Comparison of ENCODE assay signal across 8 cellular contexts in genomic region chr2:229800997-229801754, GRCh38.
DNase-seq lines count a peak whose midpoint lies in the region; ATAC-seq and TF ChIP-seq lines count a peak whose summit lies in the region.

No MANE protein-coding gene starts in this region.

- peaks cover 94% of the 10 kb centered on the region for H3K36me3 ChIP-seq in endodermal cell (ENCODE audit: control insufficient read depth, insufficient read depth, low read length)

- H3K27me3 ChIP-seq in endodermal cell (ENCODE audit: control insufficient read depth, insufficient read depth, low read length, poor library complexity, severe bottlenecking), result no peaks in the 10 kb centered on the region

- DNase-seq in GM12865 (ENCODE audit: low read depth), result peak; percentile 85
- DNase-seq in NCI-H69 (lab: John Stamatoyannopoulos, UW), result peak; percentile 52
- peak; percentile 82 for DNase-seq in activated CD8-positive, alpha-beta T cell treated with anti-CD3 and anti-CD28 coated beads, Interleukin-2, amount 10 ng/mL, durations not matched to agents 7 days and 5 days
- peak; percentile 81 for DNase-seq in endodermal cell
- peak; percentile 52 for DNase-seq in midbrain (lab: John Stamatoyannopoulos, UW)
- peak; percentile 32 to 54 for DNase-seq in stimulated activated CD8-positive, alpha-beta memory T cell treated with anti-CD3 and anti-CD28 coated beads, Interleukin-7, amount 100 ng/mL, for 1 hour (ENCODE audit: low read depth in 2 of 2)

- H3K4me1 Mint-ChIP-seq in activated CD8-positive, alpha-beta T cell treated with anti-CD3 and anti-CD28 coated beads, Interleukin-2, amount 10 ng/mL, durations not matched to agents 7 days and 5 days (ENCODE audit: low read depth), result no peaks in the 10 kb centered on the region
- peaks cover 3% of the 10 kb centered on the region for H3K4me1 Mint-ChIP-seq in endodermal cell

- no peaks in the 10 kb centered on the region for H3K4me1 ChIP-seq in endodermal cell (ENCODE audit: control insufficient read depth, insufficient read depth, low read length)

- POLR2A ChIA-PET in activated CD8-positive, alpha-beta T cell treated with anti-CD3 and anti-CD28 coated beads, Interleukin-2, amount 10 ng/mL, durations not matched to agents 7 days and 5 days (lab: Charles Lee), result no interaction called here

- no peaks in the 10 kb centered on the region for H3K27me3 Mint-ChIP-seq in activated CD8-positive, alpha-beta T cell treated with anti-CD3 and anti-CD28 coated beads, Interleukin-2, amount 10 ng/mL, durations not matched to agents 7 days and 5 days (ENCODE audit: low read depth)
- no peaks in the 10 kb centered on the region for H3K27me3 Mint-ChIP-seq in endodermal cell (ENCODE audit: insufficient read depth)

- TF ChIP-seq CTCF in GM12865 (IDR thresholded peaks at IDR 0.05; ENCODE audit: insufficient read depth, low read depth, low read length, missing control alignments) (peak; percentile 73), endodermal cell (conservative IDR thresholded peaks at IDR 0.05) (peak; percentile 88)

- no peak overlapping the region for H3K27ac Mint-ChIP-seq in activated CD8-positive, alpha-beta T cell treated with anti-CD3 and anti-CD28 coated beads, Interleukin-2, amount 10 ng/mL, durations not matched to agents 7 days and 5 days
- peak overlapping the region; percentile 52 for H3K27ac Mint-ChIP-seq in endodermal cell

- no peak overlapping the region for H3K27ac ChIP-seq in endodermal cell (ENCODE audit: low read depth, low read length)

- peaks cover 69% of the 10 kb centered on the region for H3K36me3 Mint-ChIP-seq in activated CD8-positive, alpha-beta T cell treated with anti-CD3 and anti-CD28 coated beads, Interleukin-2, amount 10 ng/mL, durations not matched to agents 7 days and 5 days (ENCODE audit: low read depth)
- H3K36me3 Mint-ChIP-seq in endodermal cell (ENCODE audit: low read depth), result peaks cover 79% of the 10 kb centered on the region

- no peak overlapping the region for H3K9ac ChIP-seq in endodermal cell (ENCODE audit: extremely low read depth, low read length, poor library complexity, severe bottlenecking)

- H3K4me3 ChIP-seq in GM12865 (ENCODE audit: low read depth, low read length) (no peak overlapping the region), endodermal cell (ENCODE audit: low read length) (no peak overlapping the region)

- no peaks in the 10 kb centered on the region for H3K9me3 Mint-ChIP-seq in activated CD8-positive, alpha-beta T cell treated with anti-CD3 and anti-CD28 coated beads, Interleukin-2, amount 10 ng/mL, durations not matched to agents 7 days and 5 days (ENCODE audit: insufficient read depth)
- H3K9me3 Mint-ChIP-seq in endodermal cell, result no peaks in the 10 kb centered on the region

- no peaks in the 10 kb centered on the region for H3K9me3 ChIP-seq in endodermal cell (ENCODE audit: control insufficient read depth, low read length)

- ATAC-seq in HG02884 (IDR thresholded peaks at IDR 0.05; ENCODE audit: unreplicated experiment), result peak; percentile 60
- peak; percentile 73 for ATAC-seq in activated CD8-positive, alpha-beta T cell treated with anti-CD3 and anti-CD28 coated beads, Interleukin-2, amount 10 ng/mL, durations not matched to agents 7 days and 5 days
- ATAC-seq in GM19324 (IDR thresholded peaks at IDR 0.05; ENCODE audit: low FRiP score, unreplicated experiment), result no peak

- H3K4me3 Mint-ChIP-seq in activated CD8-positive, alpha-beta T cell treated with anti-CD3 and anti-CD28 coated beads, Interleukin-2, amount 10 ng/mL, durations not matched to agents 7 days and 5 days, result no peak overlapping the region
- H3K4me3 Mint-ChIP-seq in endodermal cell, result no peak overlapping the region

- CTCF ChIA-PET in activated CD8-positive, alpha-beta T cell treated with anti-CD3 and anti-CD28 coated beads, Interleukin-2, amount 10 ng/mL, durations not matched to agents 7 days and 5 days (lab: Charles Lee), result interaction anchor here (0.6 to 5.2 kb wide), 36 partner anchors 10 to 997 kb away, joined by 3 to 81 read pairs (median 5); partner anchors contain the start of genes FBXO36 and TRIP12
